1 cellular context compared by ENCODE assay signal in the genomic region with DNA sequence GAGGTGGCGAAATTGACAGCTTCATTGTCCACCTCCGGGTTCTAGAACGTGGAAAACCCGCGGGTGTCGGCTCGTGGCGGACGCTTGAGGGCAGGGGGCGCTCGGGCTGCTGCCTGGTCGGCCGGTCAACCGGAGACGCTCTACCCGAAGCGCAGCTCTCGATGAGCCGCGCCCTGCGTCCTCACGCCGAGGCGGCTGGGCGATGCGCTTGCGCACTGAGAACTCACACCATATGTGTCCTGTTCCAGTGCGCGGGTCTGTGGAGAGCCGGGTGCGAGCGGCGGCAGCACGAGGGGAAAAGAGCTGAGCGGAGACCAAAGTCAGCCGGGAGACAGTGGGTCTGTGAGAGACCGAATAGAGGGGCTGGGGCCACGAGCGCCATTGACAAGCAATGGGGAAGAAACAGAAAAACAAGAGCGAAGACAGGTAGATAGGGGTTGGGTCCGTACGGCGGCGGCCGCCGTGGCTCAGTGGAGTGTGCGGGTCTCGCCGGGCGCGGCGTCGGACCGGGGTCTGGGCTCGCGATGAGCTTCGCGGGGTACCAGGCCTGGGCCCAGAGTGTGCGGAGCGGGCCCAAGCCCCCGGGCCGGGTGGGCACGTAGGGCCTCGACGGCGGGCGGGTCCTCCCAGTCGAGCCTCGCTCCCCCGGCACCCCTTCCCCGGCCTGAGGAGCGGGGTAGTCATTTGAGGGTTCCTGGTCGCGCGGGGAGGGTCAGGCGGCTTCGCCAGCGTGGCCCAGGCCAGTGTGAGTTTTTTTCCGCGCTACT.
A peak's percentile ranks its signal among the peaks of the same experiment; 100 is the strongest.
TF ChIP-seq lines count a peak whose summit lies in the region.

A gene with protein sequence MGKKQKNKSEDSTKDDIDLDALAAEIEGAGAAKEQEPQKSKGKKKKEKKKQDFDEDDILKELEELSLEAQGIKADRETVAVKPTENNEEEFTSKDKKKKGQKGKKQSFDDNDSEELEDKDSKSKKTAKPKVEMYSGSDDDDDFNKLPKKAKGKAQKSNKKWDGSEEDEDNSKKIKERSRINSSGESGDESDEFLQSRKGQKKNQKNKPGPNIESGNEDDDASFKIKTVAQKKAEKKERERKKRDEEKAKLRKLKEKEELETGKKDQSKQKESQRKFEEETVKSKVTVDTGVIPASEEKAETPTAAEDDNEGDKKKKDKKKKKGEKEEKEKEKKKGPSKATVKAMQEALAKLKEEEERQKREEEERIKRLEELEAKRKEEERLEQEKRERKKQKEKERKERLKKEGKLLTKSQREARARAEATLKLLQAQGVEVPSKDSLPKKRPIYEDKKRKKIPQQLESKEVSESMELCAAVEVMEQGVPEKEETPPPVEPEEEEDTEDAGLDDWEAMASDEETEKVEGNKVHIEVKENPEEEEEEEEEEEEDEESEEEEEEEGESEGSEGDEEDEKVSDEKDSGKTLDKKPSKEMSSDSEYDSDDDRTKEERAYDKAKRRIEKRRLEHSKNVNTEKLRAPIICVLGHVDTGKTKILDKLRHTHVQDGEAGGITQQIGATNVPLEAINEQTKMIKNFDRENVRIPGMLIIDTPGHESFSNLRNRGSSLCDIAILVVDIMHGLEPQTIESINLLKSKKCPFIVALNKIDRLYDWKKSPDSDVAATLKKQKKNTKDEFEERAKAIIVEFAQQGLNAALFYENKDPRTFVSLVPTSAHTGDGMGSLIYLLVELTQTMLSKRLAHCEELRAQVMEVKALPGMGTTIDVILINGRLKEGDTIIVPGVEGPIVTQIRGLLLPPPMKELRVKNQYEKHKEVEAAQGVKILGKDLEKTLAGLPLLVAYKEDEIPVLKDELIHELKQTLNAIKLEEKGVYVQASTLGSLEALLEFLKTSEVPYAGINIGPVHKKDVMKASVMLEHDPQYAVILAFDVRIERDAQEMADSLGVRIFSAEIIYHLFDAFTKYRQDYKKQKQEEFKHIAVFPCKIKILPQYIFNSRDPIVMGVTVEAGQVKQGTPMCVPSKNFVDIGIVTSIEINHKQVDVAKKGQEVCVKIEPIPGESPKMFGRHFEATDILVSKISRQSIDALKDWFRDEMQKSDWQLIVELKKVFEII (plus strand): TSS at position 226 of the 767 bp plus-strand sequence. CDS start 166 bp downstream, at position 392.

TF ChIP-seq in HepG2, 621 proteins besides CTCF, POLR2A, EP300 and RAD21 (continued from another document and continues in another):
- TF ChIP-seq, protein P1, sequence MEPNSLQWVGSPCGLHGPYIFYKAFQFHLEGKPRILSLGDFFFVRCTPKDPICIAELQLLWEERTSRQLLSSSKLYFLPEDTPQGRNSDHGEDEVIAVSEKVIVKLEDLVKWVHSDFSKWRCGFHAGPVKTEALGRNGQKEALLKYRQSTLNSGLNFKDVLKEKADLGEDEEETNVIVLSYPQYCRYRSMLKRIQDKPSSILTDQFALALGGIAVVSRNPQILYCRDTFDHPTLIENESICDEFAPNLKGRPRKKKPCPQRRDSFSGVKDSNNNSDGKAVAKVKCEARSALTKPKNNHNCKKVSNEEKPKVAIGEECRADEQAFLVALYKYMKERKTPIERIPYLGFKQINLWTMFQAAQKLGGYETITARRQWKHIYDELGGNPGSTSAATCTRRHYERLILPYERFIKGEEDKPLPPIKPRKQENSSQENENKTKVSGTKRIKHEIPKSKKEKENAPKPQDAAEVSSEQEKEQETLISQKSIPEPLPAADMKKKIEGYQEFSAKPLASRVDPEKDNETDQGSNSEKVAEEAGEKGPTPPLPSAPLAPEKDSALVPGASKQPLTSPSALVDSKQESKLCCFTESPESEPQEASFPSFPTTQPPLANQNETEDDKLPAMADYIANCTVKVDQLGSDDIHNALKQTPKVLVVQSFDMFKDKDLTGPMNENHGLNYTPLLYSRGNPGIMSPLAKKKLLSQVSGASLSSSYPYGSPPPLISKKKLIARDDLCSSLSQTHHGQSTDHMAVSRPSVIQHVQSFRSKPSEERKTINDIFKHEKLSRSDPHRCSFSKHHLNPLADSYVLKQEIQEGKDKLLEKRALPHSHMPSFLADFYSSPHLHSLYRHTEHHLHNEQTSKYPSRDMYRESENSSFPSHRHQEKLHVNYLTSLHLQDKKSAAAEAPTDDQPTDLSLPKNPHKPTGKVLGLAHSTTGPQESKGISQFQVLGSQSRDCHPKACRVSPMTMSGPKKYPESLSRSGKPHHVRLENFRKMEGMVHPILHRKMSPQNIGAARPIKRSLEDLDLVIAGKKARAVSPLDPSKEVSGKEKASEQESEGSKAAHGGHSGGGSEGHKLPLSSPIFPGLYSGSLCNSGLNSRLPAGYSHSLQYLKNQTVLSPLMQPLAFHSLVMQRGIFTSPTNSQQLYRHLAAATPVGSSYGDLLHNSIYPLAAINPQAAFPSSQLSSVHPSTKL (CRISPR knock-in tag; IDR thresholded peaks at IDR 0.05): peak; percentile 82
- peak; percentile 76; the same call in 1 of the 2 replicates for TF ChIP-seq ZNF138 (CRISPR knock-in tag; IDR thresholded peaks at IDR 0.05; ENCODE audit: low read depth)
- peak; percentile 76 for TF ChIP-seq ZNF567 (CRISPR knock-in tag; IDR thresholded peaks at IDR 0.05; ENCODE audit: borderline replicate concordance)
- peak; percentile 96 for TF ChIP-seq ZNF607 (CRISPR knock-in tag; IDR thresholded peaks at IDR 0.05; ENCODE audit: borderline replicate concordance)
- TF ChIP-seq KLF13 (CRISPR knock-in tag; IDR thresholded peaks at IDR 0.05): no peak
- no peak for TF ChIP-seq FOXP1 (IDR thresholded peaks at IDR 0.05)
- TF ChIP-seq FOXP1 (CRISPR knock-in tag; IDR thresholded peaks at IDR 0.05): peak; percentile 32; the same call in 1 of the 2 replicates
- TF ChIP-seq, protein P2, sequence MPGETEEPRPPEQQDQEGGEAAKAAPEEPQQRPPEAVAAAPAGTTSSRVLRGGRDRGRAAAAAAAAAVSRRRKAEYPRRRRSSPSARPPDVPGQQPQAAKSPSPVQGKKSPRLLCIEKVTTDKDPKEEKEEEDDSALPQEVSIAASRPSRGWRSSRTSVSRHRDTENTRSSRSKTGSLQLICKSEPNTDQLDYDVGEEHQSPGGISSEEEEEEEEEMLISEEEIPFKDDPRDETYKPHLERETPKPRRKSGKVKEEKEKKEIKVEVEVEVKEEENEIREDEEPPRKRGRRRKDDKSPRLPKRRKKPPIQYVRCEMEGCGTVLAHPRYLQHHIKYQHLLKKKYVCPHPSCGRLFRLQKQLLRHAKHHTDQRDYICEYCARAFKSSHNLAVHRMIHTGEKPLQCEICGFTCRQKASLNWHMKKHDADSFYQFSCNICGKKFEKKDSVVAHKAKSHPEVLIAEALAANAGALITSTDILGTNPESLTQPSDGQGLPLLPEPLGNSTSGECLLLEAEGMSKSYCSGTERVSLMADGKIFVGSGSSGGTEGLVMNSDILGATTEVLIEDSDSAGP (CRISPR knock-in tag; IDR thresholded peaks at IDR 0.05; ENCODE audit: borderline replicate concordance): peak; percentile 91
- peak; percentile 73; the same call in 1 of the 2 replicates for TF ChIP-seq EED (CRISPR knock-in tag; IDR thresholded peaks at IDR 0.05)
- peak; percentile 95 for TF ChIP-seq REL (CRISPR knock-in tag; conservative IDR thresholded peaks at IDR 0.05)
- TF ChIP-seq KDM4B (CRISPR knock-in tag; IDR thresholded peaks at IDR 0.05): peak; percentile 88
- peak; percentile 82 for TF ChIP-seq SMYD3 (CRISPR knock-in tag; IDR thresholded peaks at IDR 0.05)
- TF ChIP-seq RORA (CRISPR knock-in tag; IDR thresholded peaks at IDR 0.05): 0 out of 2 replicates have a peak, but pooled peaks have one; percentile 10
- no peak for TF ChIP-seq NFIC (IDR thresholded peaks at IDR 0.05; ENCODE audit: low read length)
- TF ChIP-seq, protein P3, sequence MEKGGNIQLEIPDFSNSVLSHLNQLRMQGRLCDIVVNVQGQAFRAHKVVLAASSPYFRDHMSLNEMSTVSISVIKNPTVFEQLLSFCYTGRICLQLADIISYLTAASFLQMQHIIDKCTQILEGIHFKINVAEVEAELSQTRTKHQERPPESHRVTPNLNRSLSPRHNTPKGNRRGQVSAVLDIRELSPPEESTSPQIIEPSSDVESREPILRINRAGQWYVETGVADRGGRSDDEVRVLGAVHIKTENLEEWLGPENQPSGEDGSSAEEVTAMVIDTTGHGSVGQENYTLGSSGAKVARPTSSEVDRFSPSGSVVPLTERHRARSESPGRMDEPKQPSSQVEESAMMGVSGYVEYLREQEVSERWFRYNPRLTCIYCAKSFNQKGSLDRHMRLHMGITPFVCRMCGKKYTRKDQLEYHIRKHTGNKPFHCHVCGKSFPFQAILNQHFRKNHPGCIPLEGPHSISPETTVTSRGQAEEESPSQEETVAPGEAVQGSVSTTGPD (CRISPR knock-in tag; IDR thresholded peaks at IDR 0.05): no peak
- TF ChIP-seq, protein P4, sequence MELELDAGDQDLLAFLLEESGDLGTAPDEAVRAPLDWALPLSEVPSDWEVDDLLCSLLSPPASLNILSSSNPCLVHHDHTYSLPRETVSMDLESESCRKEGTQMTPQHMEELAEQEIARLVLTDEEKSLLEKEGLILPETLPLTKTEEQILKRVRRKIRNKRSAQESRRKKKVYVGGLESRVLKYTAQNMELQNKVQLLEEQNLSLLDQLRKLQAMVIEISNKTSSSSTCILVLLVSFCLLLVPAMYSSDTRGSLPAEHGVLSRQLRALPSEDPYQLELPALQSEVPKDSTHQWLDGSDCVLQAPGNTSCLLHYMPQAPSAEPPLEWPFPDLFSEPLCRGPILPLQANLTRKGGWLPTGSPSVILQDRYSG (CRISPR knock-in tag; IDR thresholded peaks at IDR 0.05): 0 out of 2 replicates have a peak, but pooled peaks have one; percentile 67
- TF ChIP-seq, protein P5, sequence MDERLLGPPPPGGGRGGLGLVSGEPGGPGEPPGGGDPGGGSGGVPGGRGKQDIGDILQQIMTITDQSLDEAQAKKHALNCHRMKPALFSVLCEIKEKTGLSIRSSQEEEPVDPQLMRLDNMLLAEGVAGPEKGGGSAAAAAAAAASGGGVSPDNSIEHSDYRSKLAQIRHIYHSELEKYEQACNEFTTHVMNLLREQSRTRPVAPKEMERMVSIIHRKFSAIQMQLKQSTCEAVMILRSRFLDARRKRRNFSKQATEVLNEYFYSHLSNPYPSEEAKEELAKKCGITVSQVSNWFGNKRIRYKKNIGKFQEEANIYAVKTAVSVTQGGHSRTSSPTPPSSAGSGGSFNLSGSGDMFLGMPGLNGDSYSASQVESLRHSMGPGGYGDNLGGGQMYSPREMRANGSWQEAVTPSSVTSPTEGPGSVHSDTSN (CRISPR knock-in tag; IDR thresholded peaks at IDR 0.05): no peak
- peak; percentile 71 for TF ChIP-seq BCL6 (CRISPR knock-in tag; IDR thresholded peaks at IDR 0.05)
- TF ChIP-seq ARHGAP35 (CRISPR knock-in tag; IDR thresholded peaks at IDR 0.05; ENCODE audit: borderline replicate concordance): peak; percentile 85
- TF ChIP-seq, protein P6, sequence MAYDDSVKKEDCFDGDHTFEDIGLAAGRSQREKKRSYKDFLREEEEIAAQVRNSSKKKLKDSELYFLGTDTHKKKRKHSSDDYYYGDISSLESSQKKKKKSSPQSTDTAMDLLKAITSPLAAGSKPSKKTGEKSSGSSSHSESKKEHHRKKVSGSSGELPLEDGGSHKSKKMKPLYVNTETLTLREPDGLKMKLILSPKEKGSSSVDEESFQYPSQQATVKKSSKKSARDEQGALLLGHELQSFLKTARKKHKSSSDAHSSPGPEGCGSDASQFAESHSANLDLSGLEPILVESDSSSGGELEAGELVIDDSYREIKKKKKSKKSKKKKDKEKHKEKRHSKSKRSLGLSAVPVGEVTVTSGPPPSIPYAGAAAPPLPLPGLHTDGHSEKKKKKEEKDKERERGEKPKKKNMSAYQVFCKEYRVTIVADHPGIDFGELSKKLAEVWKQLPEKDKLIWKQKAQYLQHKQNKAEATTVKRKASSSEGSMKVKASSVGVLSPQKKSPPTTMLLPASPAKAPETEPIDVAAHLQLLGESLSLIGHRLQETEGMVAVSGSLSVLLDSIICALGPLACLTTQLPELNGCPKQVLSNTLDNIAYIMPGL (CRISPR knock-in tag; IDR thresholded peaks at IDR 0.05; ENCODE audit: borderline replicate concordance in 1 of 2, low read depth in 1 of 2): peak; percentile 96 to 99
- TF ChIP-seq, protein P7, sequence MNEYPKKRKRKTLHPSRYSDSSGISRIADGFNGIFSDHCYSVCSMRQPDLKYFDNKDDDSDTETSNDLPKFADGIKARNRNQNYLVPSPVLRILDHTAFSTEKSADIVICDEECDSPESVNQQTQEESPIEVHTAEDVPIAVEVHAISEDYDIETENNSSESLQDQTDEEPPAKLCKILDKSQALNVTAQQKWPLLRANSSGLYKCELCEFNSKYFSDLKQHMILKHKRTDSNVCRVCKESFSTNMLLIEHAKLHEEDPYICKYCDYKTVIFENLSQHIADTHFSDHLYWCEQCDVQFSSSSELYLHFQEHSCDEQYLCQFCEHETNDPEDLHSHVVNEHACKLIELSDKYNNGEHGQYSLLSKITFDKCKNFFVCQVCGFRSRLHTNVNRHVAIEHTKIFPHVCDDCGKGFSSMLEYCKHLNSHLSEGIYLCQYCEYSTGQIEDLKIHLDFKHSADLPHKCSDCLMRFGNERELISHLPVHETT (CRISPR knock-in tag; conservative IDR thresholded peaks at IDR 0.05): peak; percentile 98
- no peak for TF ChIP-seq HNRNPUL1 (IDR thresholded peaks at IDR 0.05; ENCODE audit: low read depth, low read length)
- TF ChIP-seq, protein P8, sequence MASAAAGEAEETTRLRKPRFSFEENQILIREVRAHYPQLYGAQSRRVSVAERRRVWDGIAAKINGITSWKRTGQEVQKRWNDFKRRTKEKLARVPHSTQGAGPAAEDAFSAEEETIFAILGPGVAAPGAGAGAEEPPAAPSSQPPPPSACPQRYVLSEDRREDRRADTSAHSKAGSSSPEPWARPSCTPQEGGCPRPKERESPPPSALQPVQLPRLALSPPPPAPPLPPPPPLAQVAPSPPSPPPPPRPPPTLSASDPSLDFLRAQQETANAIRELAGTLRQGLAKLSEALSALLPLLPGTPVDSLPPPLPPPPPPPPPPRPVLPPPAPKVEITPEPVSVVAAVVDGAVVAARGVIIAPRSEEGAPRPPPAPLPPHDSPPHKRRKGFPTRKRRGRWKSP (CRISPR knock-in tag; IDR thresholded peaks at IDR 0.05): peak; percentile 93
